In the genomic region with DNA sequence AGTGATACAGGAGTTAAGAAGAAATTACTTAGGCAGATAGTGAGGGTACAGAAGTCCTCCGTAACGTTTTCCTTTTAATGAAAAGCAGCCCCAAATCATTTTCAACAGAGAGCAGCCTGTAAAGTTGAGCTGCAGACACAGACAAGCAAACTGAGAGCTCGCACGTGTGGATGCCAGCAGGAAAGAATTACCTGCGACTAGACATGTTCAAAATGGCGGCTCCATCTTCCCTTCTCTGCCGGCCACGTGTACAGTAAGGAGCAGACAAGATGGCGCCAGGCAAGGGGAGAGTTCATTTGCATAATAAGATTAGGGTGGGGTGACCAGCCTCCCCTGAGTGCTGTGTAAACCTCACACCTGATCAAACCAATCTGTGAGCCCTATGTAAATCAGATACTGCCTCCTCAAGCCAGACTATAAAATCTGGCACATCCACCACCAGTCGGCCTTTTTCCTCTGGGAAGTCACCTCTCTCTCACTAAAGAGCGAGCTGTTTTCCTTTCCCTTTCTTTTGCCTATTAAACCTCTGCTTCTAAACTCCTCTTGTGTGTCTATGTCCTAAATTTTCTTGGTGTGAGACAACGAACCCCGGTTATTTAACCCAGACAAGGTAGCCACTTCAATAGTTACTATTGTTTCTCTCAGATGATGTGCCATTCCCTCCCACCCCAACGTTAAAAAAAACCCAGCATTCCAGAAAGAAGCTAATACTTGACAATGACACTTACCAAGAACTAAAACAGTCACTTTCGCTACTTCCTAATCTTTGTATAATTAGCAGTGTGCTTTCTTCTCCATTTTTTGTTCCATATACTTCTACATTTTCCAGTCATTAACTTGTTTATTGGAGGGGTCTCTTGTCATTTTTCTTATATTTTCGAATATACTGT, we compare ENCODE assay signal across 10 cellular contexts. TPM values are rescaled to one million over a fixed set of nuclear protein-coding genes. Genes with fewer than 3 reads are reported as not detected.
DNase-seq lines count a peak whose midpoint lies in the region; ATAC-seq and TF ChIP-seq lines count a peak whose summit lies in the region.
"Had no signal": no experiment of that assay in that cellular context is flagged by ENCODE, and none has a peak within 500 bp of the region (broad histone marks: within the 10 kb centered on the region; RNA-seq: fewer than 3 reads in every experiment).

No MANE protein-coding gene starts in this region.

- no peaks in the 10 kb centered on the region for H3K9me3 ChIP-seq in SJCRH30 (replicated peaks)

- H3K36me3 Mint-ChIP-seq in activated naive CD8-positive, alpha-beta T cell, result peaks cover 12% of the 10 kb centered on the region
- H3K36me3 Mint-ChIP-seq in activated naive CD8-positive, alpha-beta T cell treated with anti-CD3 and anti-CD28 coated beads, Interleukin-2, amount 50 U/mL, for 24 hours (ENCODE audit: low read depth), result peaks cover 36% of the 10 kb centered on the region
- peaks cover 5 to 6% (median 5%) of the 10 kb centered on the region in 3 donors for H3K36me3 Mint-ChIP-seq in immature natural killer cell

- H3K27me3 ChIP-seq in SJCRH30, result no peaks in the 10 kb centered on the region

- H3K4me3 ChIP-seq in SJCRH30, result no peak overlapping the region; the same call in 1 of the 2 replicates
- H3K4me3 ChIP-seq: GM23248 had no signal

- no peak for ATAC-seq in activated naive CD8-positive, alpha-beta T cell treated with anti-CD3 and anti-CD28 coated beads, Interleukin-2, amount 50 U/mL, for 24 hours
- no peak for ATAC-seq in GM18505 (IDR thresholded peaks at IDR 0.05; ENCODE audit: unreplicated experiment)
- ATAC-seq in HG03342 (IDR thresholded peaks at IDR 0.05; ENCODE audit: unreplicated experiment), result no peak

- no peak overlapping the region for H3K27ac Mint-ChIP-seq in activated naive CD8-positive, alpha-beta T cell
- H3K27ac Mint-ChIP-seq in activated naive CD8-positive, alpha-beta T cell treated with anti-CD3 and anti-CD28 coated beads, Interleukin-2, amount 50 U/mL, for 24 hours, result no peak overlapping the region
- H3K27ac Mint-ChIP-seq in immature natural killer cell, result peak overlapping the region; percentile 43 to 99 (median 84)

- peaks cover 71% of the 10 kb centered on the region for H3K4me1 Mint-ChIP-seq in activated naive CD8-positive, alpha-beta T cell (ENCODE audit: low read depth)
- peaks cover 80% of the 10 kb centered on the region for H3K4me1 Mint-ChIP-seq in activated naive CD8-positive, alpha-beta T cell treated with anti-CD3 and anti-CD28 coated beads, Interleukin-2, amount 50 U/mL, for 24 hours
- H3K4me1 Mint-ChIP-seq in immature natural killer cell, result peaks cover 89 to 100% of the 10 kb centered on the region in 2 donors

- no peaks in the 10 kb centered on the region for H3K27me3 Mint-ChIP-seq in activated naive CD8-positive, alpha-beta T cell
- no peaks in the 10 kb centered on the region for H3K27me3 Mint-ChIP-seq in activated naive CD8-positive, alpha-beta T cell treated with anti-CD3 and anti-CD28 coated beads, Interleukin-2, amount 50 U/mL, for 24 hours
- peaks cover 7 to 11% (median 9%) of the 10 kb centered on the region in 3 donors for H3K27me3 Mint-ChIP-seq in immature natural killer cell (ENCODE audit: low read depth in 3 of 3)

- no peak for DNase-seq in activated naive CD8-positive, alpha-beta T cell treated with anti-CD3 and anti-CD28 coated beads, Interleukin-2, amount 50 U/mL, for 24 hours
- peak; percentile 43 to 60 for DNase-seq in SJCRH30
- DNase-seq in immature natural killer cell, result no peak
- no peak for DNase-seq in KG1 (lab: John Stamatoyannopoulos, UW)
- no peak for DNase-seq in GDM1 (lab: John Stamatoyannopoulos, UW)
- DNase-seq: T-helper 9 cell had no signal

- TF ChIP-seq POLR2A in GM18505 (IDR thresholded peaks at IDR 0.05; ENCODE audit: borderline replicate concordance, extremely low read depth, insufficient read depth, insufficient read length), result no peak

- peaks cover 90% of the 10 kb centered on the region for H3K4me1 ChIP-seq in SJCRH30

- no peaks in the 10 kb centered on the region for H3K36me3 ChIP-seq in SJCRH30

- H3K27ac ChIP-seq in SJCRH30, result peak overlapping the region; percentile 48
- H3K27ac ChIP-seq: GM23248 had no signal

- H3K9me3 Mint-ChIP-seq in activated naive CD8-positive, alpha-beta T cell (ENCODE audit: low read depth), result no peaks in the 10 kb centered on the region
- H3K9me3 Mint-ChIP-seq in activated naive CD8-positive, alpha-beta T cell treated with anti-CD3 and anti-CD28 coated beads, Interleukin-2, amount 50 U/mL, for 24 hours, result peaks cover 10% of the 10 kb centered on the region
- H3K9me3 Mint-ChIP-seq in immature natural killer cell, result no peaks in the 10 kb centered on the region

- peak overlapping the region; percentile 18 for H3K4me3 Mint-ChIP-seq in activated naive CD8-positive, alpha-beta T cell
- no peak overlapping the region for H3K4me3 Mint-ChIP-seq in activated naive CD8-positive, alpha-beta T cell treated with anti-CD3 and anti-CD28 coated beads, Interleukin-2, amount 50 U/mL, for 24 hours
- peak overlapping the region in 4 of 5 donors; percentile 22 to 87 (median 62) for H3K4me3 Mint-ChIP-seq in immature natural killer cell

RNA-seq across cellular contexts. Expression of a gene that starts 27.4 kb away (rescaled TPM):
- total RNA-seq in SJCRH30 (2014; rRNA removed; shearing (Covaris generic)), result 11.4 and 12.1 TPM in 2 replicates
- 10 to 100 TPM; 10.7 to 25.6 (median 14.7) TPM for polyA plus RNA-seq in immature natural killer cell

Comparison
In these comparisons a context has a peak if more than half of its experiments do, and no peak if none do; other contexts are left out.
1. H3K27ac Mint-ChIP-seq: peak in immature natural killer cell (6 of 6); none in activated naive CD8-positive, alpha-beta T cell (single experiment) and activated naive CD8-positive, alpha-beta T cell treated with anti-CD3 and anti-CD28 coated beads, Interleukin-2, amount 50 U/mL, for 24 hours (single experiment).
2. DNase-seq: peak in SJCRH30 (2 of 2); none in activated naive CD8-positive, alpha-beta T cell treated with anti-CD3 and anti-CD28 coated beads, Interleukin-2, amount 50 U/mL, for 24 hours (single experiment), immature natural killer cell (0 of 3), KG1 (single experiment) and GDM1 (single experiment).